ENCODE assay signal across 1 cellular context in genomic region chr17:73360961-73361761, GRCh38.
TF ChIP-seq lines count a peak whose summit lies in the region.

No MANE protein-coding gene starts in this region.

TF ChIP-seq in IMR-90, 13 proteins besides CTCF, POLR2A, EP300 and RAD21:
- TF ChIP-seq ELK1 (IDR thresholded peaks at IDR 0.05; ENCODE audit: borderline replicate concordance, low read depth, low read length) (no peak), BHLHE40 (IDR thresholded peaks at IDR 0.05; ENCODE audit: low read depth, low read length) (no peak), RCOR1 (IDR thresholded peaks at IDR 0.05; ENCODE audit: insufficient replicate concordance, low read length) (no peak), MAZ (IDR thresholded peaks at IDR 0.05; ENCODE audit: borderline replicate concordance, low read depth, low read length) (no peak), MAFK (IDR thresholded peaks at IDR 0.05; ENCODE audit: low read depth, low read length) (no peak), NFE2L2 (IDR thresholded peaks at IDR 0.05; ENCODE audit: low read depth, low read length) (no peak), RFX5 (IDR thresholded peaks at IDR 0.05; ENCODE audit: low read depth, low read length) (no peak), CEBPB (IDR thresholded peaks at IDR 0.05; ENCODE audit: low read depth, low read length) (no peak), FOS (IDR thresholded peaks at IDR 0.05; ENCODE audit: low read depth, low read length) (no peak), CHD1 (IDR thresholded peaks at IDR 0.05; ENCODE audit: low read depth, low read length) (no peak), MXI1 (IDR thresholded peaks at IDR 0.05; ENCODE audit: borderline replicate concordance, low read depth, low read length) (no peak), USF2 (IDR thresholded peaks at IDR 0.05; ENCODE audit: low read depth, low read length) (no peak), SMC3 (IDR thresholded peaks at IDR 0.05; ENCODE audit: low read depth, low read length) (no peak)
TF ChIP-seq in IMR-90: peak in this region for 0.
